ENCODE assay signal across 10 cellular contexts in the genomic region with DNA sequence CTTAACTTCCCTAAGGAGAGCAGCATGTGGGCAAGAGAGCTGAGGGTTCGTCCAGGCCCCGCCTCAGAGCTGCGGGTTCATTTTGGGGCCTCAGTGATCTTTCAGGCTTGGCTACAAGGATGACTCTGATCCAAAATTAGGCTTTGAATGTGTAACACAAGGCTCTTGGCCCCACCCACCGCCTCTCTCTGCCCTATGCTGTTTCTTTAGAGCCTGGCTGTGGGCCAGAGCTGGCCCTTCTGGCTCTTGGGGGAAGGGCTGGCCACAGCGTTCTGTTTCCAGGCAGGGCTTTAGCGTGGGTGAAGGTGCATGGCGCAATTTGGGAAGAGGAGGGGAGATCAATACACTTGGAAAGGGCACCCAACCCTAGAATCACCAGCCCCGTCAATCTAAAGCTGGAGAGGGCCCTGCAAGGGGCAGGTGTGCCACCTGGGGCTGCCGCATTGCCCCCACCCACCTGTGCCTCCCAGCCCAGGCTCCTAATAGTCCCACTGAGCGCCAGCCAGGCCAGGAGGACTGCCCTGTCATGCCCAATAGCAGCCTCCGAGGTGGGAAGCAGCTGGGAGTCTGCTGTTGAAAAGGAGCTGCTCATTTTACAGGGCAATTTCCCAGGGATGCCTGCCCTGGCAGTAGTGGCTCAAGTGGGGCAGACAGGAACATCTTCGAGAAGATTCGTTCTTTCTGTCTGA.
A peak's percentile ranks its signal among the peaks of the same experiment; 100 is the strongest.
DNase-seq lines count a peak whose midpoint lies in the region; ATAC-seq, FAIRE-seq and TF ChIP-seq lines count a peak whose summit lies in the region.
"Had no signal": no experiment of that assay in that cellular context is flagged by ENCODE, and none has a peak within 500 bp of the region (broad histone marks: within the 10 kb centered on the region; RNA-seq: fewer than 3 reads in every experiment).

No MANE protein-coding gene starts in this region.

- TF ChIP-seq EP300 in HepG2 (IDR thresholded peaks at IDR 0.05; ENCODE audit: low read depth in 2 of 2, low read length in 2 of 2) (no peak), HepG2 (CRISPR knock-in tag; IDR thresholded peaks at IDR 0.05; ENCODE audit: borderline replicate concordance) (no peak)

- H3K27ac ChIP-seq in liver (ENCODE audit: low read depth in 1 of 2, low read length in 2 of 2) = peak overlapping the region; percentile 70 to 83
- no peak overlapping the region for H3K27ac ChIP-seq in HepG2 (ENCODE audit: extremely low read length, insufficient read depth, low read length)

- no peak for DNase-seq in HepG2 (ENCODE audit: low spot score)
- DNase-seq in RPMI7951 (ENCODE audit: low read depth) = peak; percentile 91
- peak; percentile 44 for DNase-seq in epidermal melanocyte (ENCODE audit: insufficient read length, low spot score)
- peak; percentile 94 for DNase-seq in myocyte (ENCODE audit: low read depth)
- DNase-seq in ACHN = no peak
- no peak for DNase-seq in T-helper 9 cell

- POLR2A ChIA-PET in HepG2 (lab: Yijun Ruan, JAX) = no interaction called here

- CTCF ChIA-PET in HepG2 (lab: Yijun Ruan, JAX; ENCODE audit: low intra/inter-chr PET ratio, low total read pairs) = no interaction called here

- TF ChIP-seq RAD21 in liver (IDR thresholded peaks at IDR 0.05) (peak; percentile 63 to 69), HepG2 (CRISPR knock-in tag; IDR thresholded peaks at IDR 0.05) (no peak)

- peaks cover 10 to 29% (median 13%) of the 10 kb centered on the region in 4 donors for H3K4me1 ChIP-seq in liver (ENCODE audit: control insufficient read depth in 4 of 4, insufficient read depth in 4 of 4, low read length in 3 of 4)
- no peaks in the 10 kb centered on the region for H3K4me1 ChIP-seq in HepG2 (ENCODE audit: insufficient read depth, low read length)

- no peak overlapping the region for H3K4me2 ChIP-seq in HepG2 (ENCODE audit: low read depth, low read length)

- H3K27me3 ChIP-seq in liver (ENCODE audit: control insufficient read depth in 4 of 4, insufficient read depth in 4 of 4, low read length in 3 of 4) (no peaks in the 10 kb centered on the region), HepG2 (ENCODE audit: control insufficient read depth in 1 of 2, insufficient read depth in 2 of 2, low read length in 2 of 2) (peaks cover 0 to 23% of the 10 kb centered on the region in 2 experiments; a peak in 2 of 5 replicates)

- TF ChIP-seq CTCF in liver (IDR thresholded peaks at IDR 0.05; ENCODE audit: low read depth, low read length, missing input control) (no peak), HepG2 (CRISPR knock-in tag; IDR thresholded peaks at IDR 0.05) (no peak)

- no peak for ATAC-seq in HepG2
- no peak for ATAC-seq in GM21360 (IDR thresholded peaks at IDR 0.05; ENCODE audit: unreplicated experiment)

- H3K9me3 ChIP-seq in liver (ENCODE audit: control insufficient read depth in 4 of 4, low read length in 3 of 4) (no peaks in the 10 kb centered on the region), HepG2 (ENCODE audit: low read length) (no peaks in the 10 kb centered on the region)

- in situ Hi-C loops in HepG2 (cut with HindIII; ENCODE audit: extremely low pct_ligation_motif_present, low pct_unique_long_range_greater_than_20kb) (no loop called here), ACHN (cut with HindIII; ENCODE audit: low pct_ligation_motif_present, low pct_unique_long_range_greater_than_20kb, low sequenced_read_pairs) (no loop called here)

- H3K4me3 ChIP-seq in liver (ENCODE audit: low read depth in 1 of 3, low read length in 3 of 3) = no peak overlapping the region
- H3K4me3 ChIP-seq in HepG2 (replicated peaks in 1 of 3; ENCODE audit: insufficient read depth in 1 of 3, low read depth in 2 of 3, low read length in 3 of 3) = no peak overlapping the region

- no peak for FAIRE-seq in HepG2 (lab: Jason Lieb, UNC)
- FAIRE-seq: A204.1, TTC549 had no signal

- H3K36me3 ChIP-seq in liver (ENCODE audit: control insufficient read depth in 4 of 4, insufficient read depth in 3 of 4, low read depth in 1 of 4, low read length in 3 of 4) (no peaks in the 10 kb centered on the region), HepG2 (replicated peaks in 1 of 2; ENCODE audit: control insufficient read depth in 1 of 2, insufficient read depth in 2 of 2, low read length in 2 of 2) (no peaks in the 10 kb centered on the region)

- no peak for TF ChIP-seq POLR2A in HepG2 (IDR thresholded peaks at IDR 0.05; ENCODE audit: insufficient read depth in 1 of 2, low read depth in 2 of 2, low read length in 2 of 2)

- BruUV-seq in HepG2 (replicated peaks; lab: Mats Ljungman, UMichigan) = no TSS peak

- no peak overlapping the region for H2AFZ ChIP-seq in HepG2 (ENCODE audit: low read length)

- H3K9ac ChIP-seq in liver (ENCODE audit: low read depth in 1 of 2, low read length in 2 of 2) (no peak overlapping the region), HepG2 (ENCODE audit: insufficient read depth, low read depth, low read length) (no peak overlapping the region)

- WGBS in liver = 29% methylated on average over 13 of the region's 13 CpGs
- 37% methylated on average over 7 of the region's 13 CpGs for WGBS in HepG2 (ENCODE audit: low lambda C conversion rate)

- H3K79me2 ChIP-seq in HepG2 (ENCODE audit: insufficient read depth, low read length) = no peaks in the 10 kb centered on the region

- no peaks in the 10 kb centered on the region for H4K20me1 ChIP-seq in HepG2 (ENCODE audit: insufficient read depth, low read length)

- intact Hi-C loops in HepG2 (cut with micrococcal nuclease; ENCODE audit: unreplicated experiment) = no loop called here

TF ChIP-seq in liver, 16 proteins besides CTCF, POLR2A, EP300 and RAD21 (continues in another document):
- TF ChIP-seq JUND (IDR thresholded peaks at IDR 0.05) (peak; percentile 85 to 91), HNF4A (conservative IDR thresholded peaks at IDR 0.05) (peak; percentile 71 to 75), RXRA (IDR thresholded peaks at IDR 0.05) (peak; percentile 89 to 93), SP1 (IDR thresholded peaks at IDR 0.05) (peak; percentile 93), FOXA1 (IDR thresholded peaks at IDR 0.05) (peak; percentile 53), MAX (IDR thresholded peaks at IDR 0.05) (peak; percentile 99), FOXA2 (IDR thresholded peaks at IDR 0.05) (no peak), ATF3 (IDR thresholded peaks at IDR 0.05) (peak; percentile 67), TAF1 (conservative IDR thresholded peaks at IDR 0.05) (no peak), HNF4G (IDR thresholded peaks at IDR 0.05) (peak; percentile 33), YY1 (IDR thresholded peaks at IDR 0.05) (peak; percentile 86), EGR1 (IDR thresholded peaks at IDR 0.05; ENCODE audit: low read depth in 2 of 2) (peak; percentile 98)

TF ChIP-seq in HepG2, 621 proteins besides CTCF, POLR2A, EP300 and RAD21 (continues in another document):
- TF ChIP-seq YEATS2 (CRISPR knock-in tag; IDR thresholded peaks at IDR 0.05; ENCODE audit: borderline replicate concordance) = no peak
- no peak for TF ChIP-seq ZNF30 (CRISPR knock-in tag; IDR thresholded peaks at IDR 0.05)
- TF ChIP-seq ZNF615 (CRISPR knock-in tag; IDR thresholded peaks at IDR 0.05; ENCODE audit: borderline replicate concordance) = no peak
- TF ChIP-seq, protein P1, sequence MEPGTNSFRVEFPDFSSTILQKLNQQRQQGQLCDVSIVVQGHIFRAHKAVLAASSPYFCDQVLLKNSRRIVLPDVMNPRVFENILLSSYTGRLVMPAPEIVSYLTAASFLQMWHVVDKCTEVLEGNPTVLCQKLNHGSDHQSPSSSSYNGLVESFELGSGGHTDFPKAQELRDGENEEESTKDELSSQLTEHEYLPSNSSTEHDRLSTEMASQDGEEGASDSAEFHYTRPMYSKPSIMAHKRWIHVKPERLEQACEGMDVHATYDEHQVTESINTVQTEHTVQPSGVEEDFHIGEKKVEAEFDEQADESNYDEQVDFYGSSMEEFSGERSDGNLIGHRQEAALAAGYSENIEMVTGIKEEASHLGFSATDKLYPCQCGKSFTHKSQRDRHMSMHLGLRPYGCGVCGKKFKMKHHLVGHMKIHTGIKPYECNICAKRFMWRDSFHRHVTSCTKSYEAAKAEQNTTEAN (CRISPR knock-in tag; conservative IDR thresholded peaks at IDR 0.05) = no peak
- no peak for TF ChIP-seq CEBPB (IDR thresholded peaks at IDR 0.05; ENCODE audit: borderline replicate concordance, low read depth, low read length)
- TF ChIP-seq RELA (CRISPR knock-in tag; IDR thresholded peaks at IDR 0.05) = no peak

Comparison
In these comparisons a context has a peak if more than half of its experiments do, and no peak if none do; other contexts are left out.
1. DNase-seq: peak in RPMI7951 (single experiment), epidermal melanocyte (single experiment) and myocyte (single experiment); none in HepG2 (single experiment), ACHN (single experiment) and T-helper 9 cell (single experiment).